In genomic region chr22:18156878-18157713, GRCh38 we compare ENCODE assay signal across 8 cellular contexts. TPM values are rescaled to one million over a fixed set of nuclear protein-coding genes. Genes with fewer than 3 reads are reported as not detected.
DNase-seq lines count a peak whose midpoint lies in the region; ATAC-seq and TF ChIP-seq lines count a peak whose summit lies in the region.

No MANE protein-coding gene starts in this region.

- ATAC-seq in WTC11: peak; percentile 93
- peak; percentile 60 for ATAC-seq in stimulated activated effector memory CD8-positive, alpha-beta T cell treated with anti-CD3 and anti-CD28 coated beads, Interleukin-12 subunit alpha, Interleukin-12 subunit beta, amount 100 ng/mL, for 72 hours
- ATAC-seq in GM18858 (IDR thresholded peaks at IDR 0.05; ENCODE audit: unreplicated experiment): no peak

- no peaks in the 10 kb centered on the region for H3K36me3 Mint-ChIP-seq in WTC11
- H3K36me3 Mint-ChIP-seq in stimulated activated effector memory CD8-positive, alpha-beta T cell treated with anti-CD3 and anti-CD28 coated beads, Interleukin-12 subunit alpha, Interleukin-12 subunit beta, amount 100 ng/mL, for 72 hours: no peaks in the 10 kb centered on the region

- POLR2A ChIA-PET in WTC11 (lab: Charles Lee): no interaction called here

- H3K4me1 ChIP-seq in effector memory CD4-positive, alpha-beta T cell (ENCODE audit: control insufficient read depth, insufficient read depth, low read length, poor library complexity, severe bottlenecking): no peaks in the 10 kb centered on the region

- peak overlapping the region; percentile 51 for H3K4me3 Mint-ChIP-seq in WTC11
- no peak overlapping the region for H3K4me3 Mint-ChIP-seq in stimulated activated effector memory CD8-positive, alpha-beta T cell treated with anti-CD3 and anti-CD28 coated beads, Interleukin-12 subunit alpha, Interleukin-12 subunit beta, amount 100 ng/mL, for 72 hours

- H3K27me3 ChIP-seq in effector memory CD4-positive, alpha-beta T cell (replicated peaks; ENCODE audit: control insufficient read depth, insufficient read depth, low read length, poor library complexity, severe bottlenecking): no peaks in the 10 kb centered on the region

- no peaks in the 10 kb centered on the region for H3K9me3 ChIP-seq in effector memory CD4-positive, alpha-beta T cell (ENCODE audit: control insufficient read depth, low read length)

- no peaks in the 10 kb centered on the region for H3K9me3 Mint-ChIP-seq in WTC11
- no peaks in the 10 kb centered on the region for H3K9me3 Mint-ChIP-seq in stimulated activated effector memory CD8-positive, alpha-beta T cell treated with anti-CD3 and anti-CD28 coated beads, Interleukin-12 subunit alpha, Interleukin-12 subunit beta, amount 100 ng/mL, for 72 hours

- DNase-seq in activated gamma-delta T cell treated with Interleukin-2 at 50 U/mL for 16 hours (peak; percentile 21), activated gamma-delta T cell (lab: John Stamatoyannopoulos, UW) (no peak), NCI-H2107 (lab: John Stamatoyannopoulos, UW) (peak; percentile 53), WTC11 (ENCODE audit: low spot score) (peak; percentile 90), medulla oblongata (ENCODE audit: extremely low spot score) (peak; percentile 79)
- DNase-seq in effector memory CD4-positive, alpha-beta T cell: peak in 2 of 3 donors; percentile 22 to 32
- DNase-seq in stimulated activated effector memory CD8-positive, alpha-beta T cell treated with anti-CD3 and anti-CD28 coated beads, Interleukin-12 subunit alpha, Interleukin-12 subunit beta, amount 100 ng/mL, for 72 hours (ENCODE audit: low spot score in 2 of 2): peak in 1 of 2 donors; percentile 22

- no peak overlapping the region for H3K4me3 ChIP-seq in effector memory CD4-positive, alpha-beta T cell (ENCODE audit: insufficient read depth, low read depth, low read length, poor library complexity, severe bottlenecking)

- no peaks in the 10 kb centered on the region for H3K36me3 ChIP-seq in effector memory CD4-positive, alpha-beta T cell (ENCODE audit: control insufficient read depth, insufficient read depth, low read length)

- TF ChIP-seq CTCF in WTC11 (IDR thresholded peaks at IDR 0.05): peak; percentile 69

- CTCF ChIA-PET in WTC11 (lab: Charles Lee): interaction anchor here (0.7 to 1.5 kb wide), 15 partner anchors 8 to 1083 kb away, joined by 3 to 10 read pairs (median 4); partner anchors contain the start of genes DGCR6, PEX26, TUBA8 and USP18

- H3K27ac Mint-ChIP-seq in WTC11: no peak overlapping the region; the same call in 1 of the 2 replicates
- peak overlapping the region; percentile 29 for H3K27ac Mint-ChIP-seq in stimulated activated effector memory CD8-positive, alpha-beta T cell treated with anti-CD3 and anti-CD28 coated beads, Interleukin-12 subunit alpha, Interleukin-12 subunit beta, amount 100 ng/mL, for 72 hours

- peaks cover 28% of the 10 kb centered on the region for H3K4me1 Mint-ChIP-seq in WTC11
- H3K4me1 Mint-ChIP-seq in stimulated activated effector memory CD8-positive, alpha-beta T cell treated with anti-CD3 and anti-CD28 coated beads, Interleukin-12 subunit alpha, Interleukin-12 subunit beta, amount 100 ng/mL, for 72 hours: peaks cover 8% of the 10 kb centered on the region

- H3K27me3 Mint-ChIP-seq in WTC11 (ENCODE audit: low read depth): peaks cover 3% of the 10 kb centered on the region

- H3K27ac ChIP-seq in effector memory CD4-positive, alpha-beta T cell (ENCODE audit: insufficient read depth, low read length, poor library complexity, severe bottlenecking): no peak overlapping the region

TF ChIP-seq in WTC11, 78 proteins besides CTCF, POLR2A, EP300 and RAD21:
- TF ChIP-seq ZNF317 (CRISPR knock-in tag; IDR thresholded peaks at IDR 0.05; ENCODE audit: borderline replicate concordance, low read depth) (peak; percentile 63; the same call in 1 of the 2 replicates), ESRRA (CRISPR knock-in tag; IDR thresholded peaks at IDR 0.05; ENCODE audit: borderline replicate concordance) (no peak), MYBL2 (CRISPR knock-in tag; IDR thresholded peaks at IDR 0.05) (no peak), TEAD1 (CRISPR knock-in tag; IDR thresholded peaks at IDR 0.05) (peak; percentile 31; the same call in 1 of the 2 replicates), ETV6 (CRISPR knock-in tag; IDR thresholded peaks at IDR 0.05) (0 out of 2 replicates have a peak, but pooled peaks have one; percentile 47)

RNA-seq across cellular contexts. Expression of gene USP18, which starts 7.1 kb away (rescaled TPM):
- 3.9 to 4.4 TPM (median 4.3 TPM) in 3 replicates for total RNA-seq in WTC11 (2021)

RNA-seq across cellular contexts. Expression of gene TUBA8, which starts 46.5 kb away (rescaled TPM):
- 0.50 to 1.3 TPM (median 0.72 TPM) in 3 replicates for total RNA-seq in WTC11 (2021)
